ENCODE assay signal across 28 cellular contexts in the genomic region with DNA sequence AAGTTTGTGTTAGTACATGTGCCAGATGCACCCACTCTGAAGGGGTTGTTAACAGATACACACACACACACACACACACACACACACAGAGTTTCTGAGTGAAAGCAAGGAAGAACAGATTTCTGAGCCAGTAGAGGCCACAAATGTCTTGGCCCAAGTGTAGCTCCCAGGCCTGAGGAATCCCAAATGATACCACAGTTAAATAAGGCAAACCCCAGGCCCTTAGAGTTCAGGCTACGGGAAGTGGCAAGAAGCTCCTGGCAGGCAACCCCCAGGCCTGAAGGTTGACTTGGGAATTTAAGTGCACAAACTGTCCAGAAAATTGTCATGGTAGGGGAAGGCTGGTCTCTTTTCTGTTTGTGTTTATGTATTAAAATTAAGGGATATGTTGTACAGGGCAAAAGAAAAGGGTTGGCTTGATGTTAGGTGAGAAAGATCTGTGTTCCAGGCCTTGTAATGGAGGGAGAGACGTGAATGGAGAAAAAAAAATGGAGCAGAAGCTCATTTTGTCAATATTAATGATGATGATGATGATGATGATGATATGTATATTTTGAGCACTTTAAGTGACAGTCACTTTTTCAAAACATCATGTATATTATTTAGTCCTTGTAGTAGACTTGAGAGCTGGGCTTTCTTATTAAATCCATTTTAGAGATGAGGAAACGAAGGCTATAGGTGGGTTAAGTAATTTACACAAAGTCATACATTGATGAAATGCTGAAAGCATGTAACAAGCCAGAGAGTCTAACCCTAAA.
"Had no signal": no experiment of that assay in that cellular context is flagged by ENCODE, and none has a peak within 500 bp of the region (broad histone marks: within the 10 kb centered on the region; RNA-seq: fewer than 3 reads in every experiment).

No MANE protein-coding gene starts in this region.

- H3K9me3 Mint-ChIP-seq: endodermal cell; stimulated activated memory B cell treated with anti-CD40 and anti-IgM and Interleukin-4, amounts not matched to agents 10 μg/mL and 1 μg/mL and 100 μg/mL, for 72 hours; type B pancreatic cell had no signal

- H3K4me1 Mint-ChIP-seq: endodermal cell; naive thymus-derived CD8-positive, alpha-beta T cell; stimulated activated memory B cell treated with anti-CD40 and anti-IgM and Interleukin-4, amounts not matched to agents 10 μg/mL and 1 μg/mL and 100 μg/mL, for 72 hours had no signal

- H3K27ac ChIP-seq: dorsolateral prefrontal cortex, epithelial cell of prostate, left ventricle myocardium inferior, ovary, psoas muscle, skin epidermis, spleen, testis, tibial artery had no signal

- H3K36me3 ChIP-seq: gastrocnemius medialis, left ventricle myocardium inferior, ovary, spleen, tibial artery had no signal

- H3K4me1 ChIP-seq: spleen, testis had no signal

- ATAC-seq: esophagus mucosa; gastrocnemius medialis; left cardiac atrium; naive thymus-derived CD8-positive, alpha-beta T cell; psoas muscle; right cardiac atrium; stimulated activated memory B cell treated with anti-CD40 and anti-IgM and Interleukin-4, amounts not matched to agents 10 μg/mL and 1 μg/mL and 100 μg/mL, for 72 hours; stimulated activated naive CD8-positive, alpha-beta T cell treated with anti-CD3 and anti-CD28 coated beads, Interleukin-15, Interleukin-2, amounts not matched to agents 100 U/mL and 50 U/mL, for 24 hours had no signal

- H3K27ac Mint-ChIP-seq: endodermal cell; naive thymus-derived CD8-positive, alpha-beta T cell; stimulated activated memory B cell treated with anti-CD40 and anti-IgM and Interleukin-4, amounts not matched to agents 10 μg/mL and 1 μg/mL and 100 μg/mL, for 72 hours; type B pancreatic cell had no signal

- H3K4me3 Mint-ChIP-seq: endodermal cell; naive thymus-derived CD8-positive, alpha-beta T cell; stimulated activated memory B cell treated with anti-CD40 and anti-IgM and Interleukin-4, amounts not matched to agents 10 μg/mL and 1 μg/mL and 100 μg/mL, for 72 hours; type B pancreatic cell had no signal

- H3K4me3 ChIP-seq: dorsolateral prefrontal cortex, gastrocnemius medialis, left ventricle myocardium inferior, ovary, psoas muscle, skin epidermis, spleen, testis, tibial artery had no signal

- DNase-seq: dorsolateral prefrontal cortex; effector CD8-positive, alpha-beta T cell; endodermal cell; foreskin fibroblast; gastrocnemius medialis; head of caudate nucleus; left cardiac atrium; left ventricle myocardium inferior; mesendoderm; midbrain; naive thymus-derived CD8-positive, alpha-beta T cell; occipital lobe; ovary; posterior cingulate gyrus; psoas muscle; right cardiac atrium; spleen; stimulated activated CD4-positive, alpha-beta T cell treated with anti-CD3 and anti-CD28 coated beads, Interleukin-4, amount 100 ng/mL, for 4 hours; stimulated activated naive CD8-positive, alpha-beta T cell treated with anti-CD3 and anti-CD28 coated beads, Interleukin-15, Interleukin-2, amounts not matched to agents 100 U/mL and 50 U/mL, for 24 hours; substantia nigra; testis; tibial artery had no signal

- H3K9me3 ChIP-seq: gastrocnemius medialis, left ventricle myocardium inferior, ovary, psoas muscle, spleen, testis, tibial artery had no signal

- H3K36me3 Mint-ChIP-seq: stimulated activated memory B cell treated with anti-CD40 and anti-IgM and Interleukin-4, amounts not matched to agents 10 μg/mL and 1 μg/mL and 100 μg/mL, for 72 hours; type B pancreatic cell had no signal

- H3K27me3 Mint-ChIP-seq: stimulated activated memory B cell treated with anti-CD40 and anti-IgM and Interleukin-4, amounts not matched to agents 10 μg/mL and 1 μg/mL and 100 μg/mL, for 72 hours had no signal

- H3K27me3 ChIP-seq: dorsolateral prefrontal cortex, gastrocnemius medialis, ovary, spleen, testis, tibial artery had no signal

- FAIRE-seq: colon had no signal
